In genomic region chr7:130273081-130273699, GRCh38 we compare ENCODE assay signal across 10 cellular contexts. TPM values are rescaled to one million over a fixed set of nuclear protein-coding genes. Genes with fewer than 3 reads are reported as not detected.
DNase-seq lines count a peak whose midpoint lies in the region; ATAC-seq, FAIRE-seq and TF ChIP-seq lines count a peak whose summit lies in the region.
"Had no signal": no experiment of that assay in that cellular context is flagged by ENCODE, and none has a peak within 500 bp of the region (broad histone marks: within the 10 kb centered on the region; RNA-seq: fewer than 3 reads in every experiment).

No MANE protein-coding gene starts in this region.

- TF ChIP-seq POLR2A in GM12892 (IDR thresholded peaks at IDR 0.05; ENCODE audit: low read depth, low read length): no peak

- H3K4me3 Mint-ChIP-seq in activated naive CD4-positive, alpha-beta T cell treated with anti-CD3 and anti-CD28 coated beads for 36 hours: peak overlapping the region; percentile 54

- H3K27me3 ChIP-seq in foreskin keratinocyte: no peaks in the 10 kb centered on the region
- H3K27me3 ChIP-seq: SJSA1 had no signal

- FAIRE-seq in GM12892 (lab: Jason Lieb, UNC): no peak

- no peaks in the 10 kb centered on the region for H3K9me3 Mint-ChIP-seq in activated naive CD4-positive, alpha-beta T cell treated with anti-CD3 and anti-CD28 coated beads for 36 hours

- TF ChIP-seq CTCF in foreskin keratinocyte (conservative IDR thresholded peaks at IDR 0.05): no peak

- CTCF ChIA-PET in activated naive CD4-positive, alpha-beta T cell treated with anti-CD3 and anti-CD28 coated beads for 36 hours (lab: Charles Lee): interaction anchor here (0.6 to 1.9 kb wide), 4 partner anchors 9 to 145 kb away, joined by 4 to 8 read pairs (median 6); no protein-coding TSS in a partner anchor

- no peak overlapping the region for H3K27ac Mint-ChIP-seq in activated naive CD4-positive, alpha-beta T cell treated with anti-CD3 and anti-CD28 coated beads for 36 hours

- H3K27ac ChIP-seq in foreskin keratinocyte: peak overlapping the region; percentile 54
- H3K27ac ChIP-seq: SJSA1, skin epidermis had no signal

- ATAC-seq in foreskin keratinocyte (peak; percentile 43), HG02885 (IDR thresholded peaks at IDR 0.05; ENCODE audit: poor library complexity, unreplicated experiment) (no peak), HG02852 (IDR thresholded peaks at IDR 0.05; ENCODE audit: unreplicated experiment) (no peak)

- H3K4me1 ChIP-seq in foreskin keratinocyte: peaks cover 56% of the 10 kb centered on the region
- H3K4me1 ChIP-seq: SJSA1 had no signal

- H3K36me3 Mint-ChIP-seq in activated naive CD4-positive, alpha-beta T cell treated with anti-CD3 and anti-CD28 coated beads for 36 hours (ENCODE audit: low read depth): no peaks in the 10 kb centered on the region

- peaks cover 47% of the 10 kb centered on the region for H3K4me1 Mint-ChIP-seq in activated naive CD4-positive, alpha-beta T cell treated with anti-CD3 and anti-CD28 coated beads for 36 hours (ENCODE audit: low read depth)

- no peaks in the 10 kb centered on the region for H3K27me3 Mint-ChIP-seq in activated naive CD4-positive, alpha-beta T cell treated with anti-CD3 and anti-CD28 coated beads for 36 hours (ENCODE audit: low read depth)

- intact Hi-C loops in activated naive CD4-positive, alpha-beta T cell treated with anti-CD3 and anti-CD28 coated beads for 36 hours (cut with micrococcal nuclease): loop anchor here (10.0 kb wide), 1 partner anchor 762 kb away; no protein-coding TSS in a partner anchor

- DNase-seq in activated naive CD4-positive, alpha-beta T cell treated with anti-CD3 and anti-CD28 coated beads for 36 hours: peak; percentile 48
- DNase-seq in activated naive CD4-positive, alpha-beta T cell treated with anti-CD3 and anti-CD28 coated beads, Interleukin-2, amount 50 U/mL, for 16 hours: no peak
- DNase-seq in SK-N-DZ (ENCODE audit: low spot score): peak; percentile 71
- DNase-seq in foreskin keratinocyte: peak; percentile 87 to 89
- DNase-seq in renal cortical epithelial cell (ENCODE audit: low read depth): peak; percentile 56
- DNase-seq in GM12892 (ENCODE audit: insufficient read length): no peak

RNA-seq across cellular contexts. Expression of gene CPA2, which starts 6.5 kb away (rescaled TPM):
- not detected for total RNA-seq in activated naive CD4-positive, alpha-beta T cell treated with anti-CD3 and anti-CD28 coated beads for 36 hours
- not detected in 2 replicates for polyA plus RNA-seq in SK-N-DZ (2014; cell fraction: cytosol; rRNA removed)
- not detected in 2 replicates for polyA plus RNA-seq in SK-N-DZ (2014; cell fraction: nucleus; rRNA removed)
- total RNA-seq in foreskin keratinocyte: 0.17 and 0.32 TPM in 2 replicates
- 0.48 and 0.60 TPM in 2 replicates for polyA plus RNA-seq in foreskin keratinocyte
- not detected in 2 replicates for total RNA-seq in renal cortical epithelial cell
- 0.76 TPM for polyA plus RNA-seq in GM12892 (2012; ENCODE audit: missing spikeins)
- total RNA-seq: SJSA1 had no signal

RNA-seq across cellular contexts. Expression of gene CPA4, which starts 19.8 kb away (rescaled TPM):
- not detected for total RNA-seq in activated naive CD4-positive, alpha-beta T cell treated with anti-CD3 and anti-CD28 coated beads for 36 hours
- not detected in 2 replicates for polyA plus RNA-seq in SK-N-DZ (2014; cell fraction: cytosol; rRNA removed)
- 0.21 TPM in 1 of 2 replicates, not detected in the other for polyA plus RNA-seq in SK-N-DZ (2014; cell fraction: nucleus; rRNA removed)
- total RNA-seq in foreskin keratinocyte (35.4 and 65.2 TPM in 2 replicates), renal cortical epithelial cell (4.7 and 22.7 TPM in 2 replicates)
- polyA plus RNA-seq in foreskin keratinocyte: 21.5 and 39.6 TPM in 2 replicates
- polyA plus RNA-seq in GM12892 (2012; ENCODE audit: missing spikeins): 0.55 TPM

Comparison
In these comparisons a context has a peak if more than half of its experiments do, and no peak if none do; other contexts are left out.
1. DNase-seq: peak in activated naive CD4-positive, alpha-beta T cell treated with anti-CD3 and anti-CD28 coated beads for 36 hours (single experiment), SK-N-DZ (single experiment), foreskin keratinocyte (2 of 2) and renal cortical epithelial cell (single experiment); none in activated naive CD4-positive, alpha-beta T cell treated with anti-CD3 and anti-CD28 coated beads, Interleukin-2, amount 50 U/mL, for 16 hours (single experiment) and GM12892 (single experiment).